ENCODE assay signal across 26 cellular contexts in the genomic region with DNA sequence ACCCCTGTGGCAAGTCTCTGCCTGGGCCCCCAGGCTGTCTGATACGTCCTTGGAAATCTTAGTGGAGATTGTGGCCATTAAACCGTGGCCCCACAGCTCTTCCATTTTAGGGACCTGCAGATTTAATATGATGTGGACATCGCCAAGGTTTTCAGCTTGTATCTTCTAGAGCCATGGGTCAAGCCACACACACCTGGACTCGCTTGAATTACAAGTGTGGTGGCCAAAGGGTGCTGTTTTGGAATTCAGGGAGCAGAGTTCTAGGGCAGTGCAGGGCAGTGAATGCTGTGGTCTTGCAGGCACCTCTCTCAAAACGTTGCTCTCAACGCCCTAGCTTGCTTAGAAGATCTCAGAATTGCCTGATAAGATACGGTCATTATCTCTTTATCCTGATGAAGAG.
DNase-seq lines count a peak whose midpoint lies in the region; TF ChIP-seq lines count a peak whose summit lies in the region.
"Had no signal": no experiment of that assay in that cellular context is flagged by ENCODE, and none has a peak within 500 bp of the region (broad histone marks: within the 10 kb centered on the region; RNA-seq: fewer than 3 reads in every experiment).

No MANE protein-coding gene starts in this region.

- H3K4me3 Mint-ChIP-seq in nephron progenitor cell = no peak overlapping the region
- H3K4me3 Mint-ChIP-seq: B cell; CD14-positive monocyte; CD4-positive, alpha-beta memory T cell; CD4-positive, CD25-positive, alpha-beta regulatory T cell; CD8-positive, alpha-beta memory T cell had no signal

- H2BK5ac ChIP-seq in mesenchymal stem cell (ENCODE audit: low read depth, low read length, poor library complexity, severe bottlenecking) = no peak overlapping the region

- H3K4me1 Mint-ChIP-seq in nephron progenitor cell = peaks cover 38% of the 10 kb centered on the region
- H3K4me1 Mint-ChIP-seq: B cell; CD14-positive monocyte; CD4-positive, alpha-beta memory T cell; CD4-positive, CD25-positive, alpha-beta regulatory T cell; CD8-positive, alpha-beta memory T cell had no signal

- peaks cover 91% of the 10 kb centered on the region for H3K4me1 ChIP-seq in OCI-LY1 (ENCODE audit: insufficient read depth, low read length, severe bottlenecking)
- H3K4me1 ChIP-seq in mesenchymal stem cell (ENCODE audit: control insufficient read depth, insufficient read depth, low read depth, low read length) = peaks cover 2% of the 10 kb centered on the region
- H3K4me1 ChIP-seq in osteoblast (ENCODE audit: insufficient read depth, low read length) = no peaks in the 10 kb centered on the region
- no peaks in the 10 kb centered on the region for H3K4me1 ChIP-seq in prostate gland (replicated peaks)
- H3K4me1 ChIP-seq: A549 had no signal

- H2AFZ ChIP-seq in OCI-LY1 (ENCODE audit: low read length) = peak overlapping the region; percentile 39; the same call in 1 of the 2 replicates
- no peak overlapping the region for H2AFZ ChIP-seq in SU-DHL-6 (ENCODE audit: low read depth, low read length, severe bottlenecking)
- no peak overlapping the region for H2AFZ ChIP-seq in mesenchymal stem cell (ENCODE audit: low read depth, low read length)
- H2AFZ ChIP-seq in osteoblast (ENCODE audit: low read length) = no peak overlapping the region

- H4K8ac ChIP-seq in mesenchymal stem cell (ENCODE audit: low read length) = peak overlapping the region; percentile 38

- intact Hi-C loops in prostate gland (cut with DNase I) = no loop called here

- H3K27me3 Mint-ChIP-seq in nephron progenitor cell (ENCODE audit: low read depth, poor library complexity) = peaks cover 3% of the 10 kb centered on the region
- H3K27me3 Mint-ChIP-seq: B cell; CD4-positive, alpha-beta memory T cell; CD4-positive, CD25-positive, alpha-beta regulatory T cell; CD8-positive, alpha-beta memory T cell had no signal

- H3K4me3 ChIP-seq in OCI-LY1 (ENCODE audit: low read depth, low read length, poor library complexity, severe bottlenecking) (no peak overlapping the region), SU-DHL-6 (ENCODE audit: insufficient read depth, low read length, poor library complexity, severe bottlenecking) (no peak overlapping the region), mesenchymal stem cell (ENCODE audit: insufficient read depth in 1 of 2, low read depth in 1 of 2, low read length in 2 of 2) (no peak overlapping the region), osteoblast (ENCODE audit: insufficient read depth, low read length) (no peak overlapping the region), prostate gland (no peak overlapping the region)
- H3K4me3 ChIP-seq: A549; BLaER1 treated with 17β-estradiol and CSF1 and Interleukin-3, amounts not matched to agents 10 nM and 100 nM; GM12878 had no signal

- H3F3A ChIP-seq in OCI-LY1 (ENCODE audit: insufficient read depth, low read length) (no peaks in the 10 kb centered on the region), SU-DHL-6 (ENCODE audit: insufficient read depth) (peaks cover 9% of the 10 kb centered on the region; the same call in 1 of the 2 replicates)

- H3K79me2 ChIP-seq in OCI-LY1 (ENCODE audit: insufficient read depth, low read length) (no peaks in the 10 kb centered on the region), SU-DHL-6 (ENCODE audit: insufficient read depth, low read length) (no peaks in the 10 kb centered on the region), osteoblast (ENCODE audit: insufficient read depth, low read length) (no peaks in the 10 kb centered on the region)

- H2BK12ac ChIP-seq in mesenchymal stem cell (ENCODE audit: low read length in 2 of 2) = no peak overlapping the region

- H3K36me3 ChIP-seq in OCI-LY1 (ENCODE audit: insufficient read depth, low read length) (no peaks in the 10 kb centered on the region), SU-DHL-6 (ENCODE audit: low read length) (no peaks in the 10 kb centered on the region), mesenchymal stem cell (ENCODE audit: control insufficient read depth in 1 of 2, insufficient read depth in 2 of 2, low read depth in 1 of 2, low read length in 2 of 2) (no peaks in the 10 kb centered on the region), osteoblast (ENCODE audit: insufficient read depth, low read length) (no peaks in the 10 kb centered on the region), prostate gland (no peaks in the 10 kb centered on the region)
- H3K36me3 ChIP-seq: BLaER1 treated with 17β-estradiol and CSF1 and Interleukin-3, amounts not matched to agents 10 nM and 100 nM had no signal

- H3K9ac ChIP-seq in OCI-LY1 (ENCODE audit: low read length) (no peak overlapping the region; the same call in 1 of the 2 replicates), SU-DHL-6 (ENCODE audit: low read length) (no peak overlapping the region), mesenchymal stem cell (ENCODE audit: low read length) (no peak overlapping the region)
- H3K9ac ChIP-seq: BLaER1 treated with 17β-estradiol and CSF1 and Interleukin-3, amounts not matched to agents 10 nM and 100 nM had no signal

- H3K9me3 ChIP-seq in OCI-LY1 (ENCODE audit: low read length) (no peaks in the 10 kb centered on the region), SU-DHL-6 (ENCODE audit: insufficient read depth, low read length) (no peaks in the 10 kb centered on the region), mesenchymal stem cell (ENCODE audit: control insufficient read depth, low read length) (no peaks in the 10 kb centered on the region), osteoblast (ENCODE audit: low read depth, low read length) (no peaks in the 10 kb centered on the region), prostate gland (no peaks in the 10 kb centered on the region)
- H3K9me3 ChIP-seq: A549 had no signal

- no peak overlapping the region for H2BK120ac ChIP-seq in mesenchymal stem cell (ENCODE audit: low read depth, low read length)

- TF ChIP-seq CTCF in OCI-LY1 (IDR thresholded peaks at IDR 0.05; ENCODE audit: low read length) (no peak), SU-DHL-6 (IDR thresholded peaks at IDR 0.05; ENCODE audit: insufficient read depth, low read length, poor library complexity, severe bottlenecking) (no peak), osteoblast (IDR thresholded peaks at IDR 0.05; ENCODE audit: extremely low read depth, low read depth, low read length) (no peak), nephron progenitor cell (IDR thresholded peaks at IDR 0.05) (no peak), prostate gland (IDR thresholded peaks at IDR 0.05) (no peak)

- H3K9me2 ChIP-seq in OCI-LY1 (ENCODE audit: low read depth, low read length) (no peaks in the 10 kb centered on the region), SU-DHL-6 (replicated peaks; ENCODE audit: insufficient read depth, low read length) (no peaks in the 10 kb centered on the region)

- H4K20me1 ChIP-seq in OCI-LY1 (ENCODE audit: insufficient read depth, low read length) = no peaks in the 10 kb centered on the region
- no peaks in the 10 kb centered on the region for H4K20me1 ChIP-seq in SU-DHL-6 (ENCODE audit: low read depth, low read length)
- no peaks in the 10 kb centered on the region for H4K20me1 ChIP-seq in osteoblast (ENCODE audit: insufficient read depth, low read length)
- H4K20me1 ChIP-seq: BLaER1 treated with 17β-estradiol and CSF1 and Interleukin-3, amounts not matched to agents 10 nM and 100 nM had no signal

- 81% methylated on average over 7 of the region's 7 CpGs for WGBS in mesenchymal stem cell
- WGBS in prostate gland = 93% methylated on average over 7 of the region's 7 CpGs

- H3K27ac Mint-ChIP-seq in nephron progenitor cell = no peak overlapping the region
- H3K27ac Mint-ChIP-seq: B cell; CD14-positive monocyte; CD4-positive, alpha-beta memory T cell; CD4-positive, CD25-positive, alpha-beta regulatory T cell; CD8-positive, alpha-beta memory T cell had no signal

- H3K4me2 ChIP-seq in OCI-LY1 (ENCODE audit: low read length) (no peak overlapping the region; the same call in 1 of the 2 replicates), SU-DHL-6 (ENCODE audit: low read depth, low read length, poor library complexity, severe bottlenecking) (no peak overlapping the region), mesenchymal stem cell (ENCODE audit: low read length, poor library complexity, severe bottlenecking) (no peak overlapping the region), osteoblast (ENCODE audit: insufficient read depth, low read length) (no peak overlapping the region)
- H3K4me2 ChIP-seq: A549; BLaER1 treated with 17β-estradiol and CSF1 and Interleukin-3, amounts not matched to agents 10 nM and 100 nM had no signal

- H3K23ac ChIP-seq in mesenchymal stem cell (ENCODE audit: low read length in 2 of 2) = no peak overlapping the region

- peak overlapping the region; percentile 53 for H3K27ac ChIP-seq in OCI-LY1 (ENCODE audit: low read depth, low read length, poor library complexity, severe bottlenecking)
- H3K27ac ChIP-seq in SU-DHL-6 (ENCODE audit: low read depth, low read length) = peak overlapping the region; percentile 31; the same call in 1 of the 2 replicates
- H3K27ac ChIP-seq in mesenchymal stem cell (ENCODE audit: low read length, poor library complexity, severe bottlenecking) = no peak overlapping the region
- no peak overlapping the region for H3K27ac ChIP-seq in osteoblast (ENCODE audit: low read depth, low read length)
- no peak overlapping the region for H3K27ac ChIP-seq in prostate gland
- H3K27ac ChIP-seq: 22Rv1; A549; BLaER1 treated with 17β-estradiol and CSF1 and Interleukin-3, amounts not matched to agents 10 nM and 100 nM had no signal

- no peak for TF ChIP-seq POLR2A in prostate gland (IDR thresholded peaks at IDR 0.05)

- H3K14ac ChIP-seq in mesenchymal stem cell (ENCODE audit: low read length in 2 of 2) = no peak overlapping the region

- H3K36me3 Mint-ChIP-seq in nephron progenitor cell (ENCODE audit: low read depth) = no peaks in the 10 kb centered on the region
- H3K36me3 Mint-ChIP-seq: CD14-positive monocyte; CD4-positive, alpha-beta memory T cell; CD4-positive, CD25-positive, alpha-beta regulatory T cell; CD8-positive, alpha-beta memory T cell had no signal

- no peaks in the 10 kb centered on the region for H3K9me3 Mint-ChIP-seq in nephron progenitor cell

- no peak overlapping the region for H2AK5ac ChIP-seq in mesenchymal stem cell (ENCODE audit: low read length, severe bottlenecking)

- H4K91ac ChIP-seq in mesenchymal stem cell (ENCODE audit: low read length) = no peak overlapping the region

- no peaks in the 10 kb centered on the region for H3K79me1 ChIP-seq in mesenchymal stem cell (replicated peaks; ENCODE audit: low read length, poor library complexity, severe bottlenecking)

- H3K18ac ChIP-seq in mesenchymal stem cell (ENCODE audit: low read depth in 1 of 2, low read length in 2 of 2) = no peak overlapping the region

- no peak for DNase-seq in mesenchymal stem cell
- peak; percentile 72 for DNase-seq in osteoblast (ENCODE audit: insufficient read length, low spot score, missing footprints)
- no peak for DNase-seq in nephron progenitor cell
- DNase-seq in prostate gland (ENCODE audit: low spot score) = no peak
- DNase-seq in inferior parietal cortex (ENCODE audit: extremely low spot score) = no peak
- no peak for DNase-seq in C1 segment of cervical spinal cord (lab: John Stamatoyannopoulos, UW)
- DNase-seq: AML-193; CD4-positive, alpha-beta memory T cell; CD4-positive, CD25-positive, alpha-beta regulatory T cell; CD8-positive, alpha-beta memory T cell; COR-L47; DMS 273 treated with DMSO at 0.1 percent for 48 hours; DMS153; DMS53; DMS79; DND-41; EL; GDM1 had no signal

- H2BK15ac ChIP-seq in mesenchymal stem cell (ENCODE audit: low read depth, poor library complexity, severe bottlenecking) = no peak overlapping the region

- no peaks in the 10 kb centered on the region for H3K27me3 ChIP-seq in OCI-LY1 (ENCODE audit: insufficient read depth, low read length)
- H3K27me3 ChIP-seq in SU-DHL-6 (ENCODE audit: low read length) = no peaks in the 10 kb centered on the region
- H3K27me3 ChIP-seq in mesenchymal stem cell (ENCODE audit: control insufficient read depth in 1 of 2, insufficient read depth in 1 of 2, low read length in 2 of 2) = no peaks in the 10 kb centered on the region
- H3K27me3 ChIP-seq in osteoblast (ENCODE audit: insufficient read depth, low read length) = no peaks in the 10 kb centered on the region
- H3K27me3 ChIP-seq in prostate gland (replicated peaks; ENCODE audit: insufficient read depth) = no peaks in the 10 kb centered on the region
- H3K27me3 ChIP-seq: BLaER1 treated with 17β-estradiol and CSF1 and Interleukin-3, amounts not matched to agents 10 nM and 100 nM had no signal

- H3K4ac ChIP-seq in mesenchymal stem cell (ENCODE audit: low read depth in 1 of 2, low read length in 2 of 2) = no peak overlapping the region

Comparison
In these comparisons a context has a peak if more than half of its experiments do, and no peak if none do; other contexts are left out.
1. H3K27ac ChIP-seq: peak in OCI-LY1 (single experiment) and SU-DHL-6 (single experiment); none in mesenchymal stem cell (single experiment), osteoblast (single experiment) and prostate gland (0 of 2).